Comparison of ENCODE assay signal across 1 cellular context in the genomic region with DNA sequence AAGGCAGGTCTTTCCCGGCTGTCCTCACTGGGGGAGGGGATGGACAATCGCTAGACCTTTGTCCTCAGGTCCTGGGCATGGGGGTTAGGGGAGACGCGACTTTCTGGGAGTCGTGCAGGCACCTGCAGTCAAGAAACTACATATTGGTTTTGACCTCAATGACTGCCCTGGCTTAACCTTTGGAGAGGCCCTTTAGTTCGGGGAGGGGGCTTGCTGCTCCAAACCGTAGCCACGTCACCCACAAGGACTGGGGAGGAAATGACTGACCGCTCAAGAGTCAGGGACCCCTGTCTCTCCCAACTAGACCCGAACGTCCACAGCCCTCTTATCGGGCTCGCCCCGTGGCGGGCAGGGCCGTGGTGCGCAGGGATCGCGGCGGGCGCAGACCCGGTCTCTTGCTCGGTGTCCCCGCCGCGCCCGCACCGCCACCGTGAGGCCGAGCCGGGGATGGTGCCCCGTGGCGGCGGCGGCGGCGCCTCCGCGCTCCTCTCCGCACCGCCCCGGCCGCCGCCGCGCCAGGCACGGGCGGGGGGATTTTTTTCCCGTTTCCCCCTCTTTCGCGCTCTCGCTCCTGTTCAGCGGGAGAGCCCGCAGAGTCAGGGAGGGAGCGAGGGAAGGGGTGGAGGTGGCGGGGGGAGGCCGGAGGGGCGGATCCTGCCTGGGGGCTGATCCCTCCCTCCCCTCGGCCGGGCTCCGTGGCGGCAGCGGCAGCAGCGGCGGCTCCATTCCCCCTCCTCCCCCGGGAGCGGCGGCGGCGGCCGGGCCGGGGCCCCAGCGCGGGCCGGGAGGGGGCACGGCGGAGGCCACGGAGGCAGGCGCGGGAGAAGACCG.
TF ChIP-seq lines count a peak whose summit lies in the region.

A gene (plus strand): TSS at position 696 of the 831 bp plus-strand sequence. CDS start 3,579 bp downstream, outside the sequence.

TF ChIP-seq in K562, 482 proteins besides CTCF, POLR2A, EP300 and RAD21 (continued from another document and continues in another):
- TF ChIP-seq, protein P1, sequence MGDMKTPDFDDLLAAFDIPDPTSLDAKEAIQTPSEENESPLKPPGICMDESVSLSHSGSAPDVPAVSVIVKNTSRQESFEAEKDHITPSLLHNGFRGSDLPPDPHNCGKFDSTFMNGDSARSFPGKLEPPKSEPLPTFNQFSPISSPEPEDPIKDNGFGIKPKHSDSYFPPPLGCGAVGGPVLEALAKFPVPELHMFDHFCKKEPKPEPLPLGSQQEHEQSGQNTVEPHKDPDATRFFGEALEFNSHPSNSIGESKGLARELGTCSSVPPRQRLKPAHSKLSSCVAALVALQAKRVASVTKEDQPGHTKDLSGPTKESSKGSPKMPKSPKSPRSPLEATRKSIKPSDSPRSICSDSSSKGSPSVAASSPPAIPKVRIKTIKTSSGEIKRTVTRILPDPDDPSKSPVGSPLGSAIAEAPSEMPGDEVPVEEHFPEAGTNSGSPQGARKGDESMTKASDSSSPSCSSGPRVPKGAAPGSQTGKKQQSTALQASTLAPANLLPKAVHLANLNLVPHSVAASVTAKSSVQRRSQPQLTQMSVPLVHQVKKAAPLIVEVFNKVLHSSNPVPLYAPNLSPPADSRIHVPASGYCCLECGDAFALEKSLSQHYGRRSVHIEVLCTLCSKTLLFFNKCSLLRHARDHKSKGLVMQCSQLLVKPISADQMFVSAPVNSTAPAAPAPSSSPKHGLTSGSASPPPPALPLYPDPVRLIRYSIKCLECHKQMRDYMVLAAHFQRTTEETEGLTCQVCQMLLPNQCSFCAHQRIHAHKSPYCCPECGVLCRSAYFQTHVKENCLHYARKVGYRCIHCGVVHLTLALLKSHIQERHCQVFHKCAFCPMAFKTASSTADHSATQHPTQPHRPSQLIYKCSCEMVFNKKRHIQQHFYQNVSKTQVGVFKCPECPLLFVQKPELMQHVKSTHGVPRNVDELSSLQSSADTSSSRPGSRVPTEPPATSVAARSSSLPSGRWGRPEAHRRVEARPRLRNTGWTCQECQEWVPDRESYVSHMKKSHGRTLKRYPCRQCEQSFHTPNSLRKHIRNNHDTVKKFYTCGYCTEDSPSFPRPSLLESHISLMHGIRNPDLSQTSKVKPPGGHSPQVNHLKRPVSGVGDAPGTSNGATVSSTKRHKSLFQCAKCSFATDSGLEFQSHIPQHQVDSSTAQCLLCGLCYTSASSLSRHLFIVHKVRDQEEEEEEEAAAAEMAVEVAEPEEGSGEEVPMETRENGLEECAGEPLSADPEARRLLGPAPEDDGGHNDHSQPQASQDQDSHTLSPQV (IDR thresholded peaks at IDR 0.05): 0 out of 2 replicates have a peak, but pooled peaks have one; percentile 54
- TF ChIP-seq MEF2A (IDR thresholded peaks at IDR 0.05; ENCODE audit: control insufficient read depth, low read depth, low read length) (no peak), LEF1 (IDR thresholded peaks at IDR 0.05) (no peak), FOS (IDR thresholded peaks at IDR 0.05; ENCODE audit: extremely low read depth, insufficient read length) (no peak), SOX6 (IDR thresholded peaks at IDR 0.05) (peak; percentile 34; the same call in 1 of the 2 replicates), SAFB2 (IDR thresholded peaks at IDR 0.05; ENCODE audit: borderline replicate concordance, low read depth, low read length, severe bottlenecking) (no peak), HEY1 (CRISPR knock-in tag; IDR thresholded peaks at IDR 0.05; ENCODE audit: borderline replicate concordance) (no peak), ZNF197 (CRISPR knock-in tag; IDR thresholded peaks at IDR 0.05; ENCODE audit: low read depth) (no peak), ESRRB (CRISPR knock-in tag; IDR thresholded peaks at IDR 0.05; ENCODE audit: borderline replicate concordance) (no peak), FOXJ2 (tag; IDR thresholded peaks at IDR 0.05) (no peak), ZNF23 (CRISPR knock-in tag; IDR thresholded peaks at IDR 0.05) (no peak), ZNF780A (CRISPR knock-in tag; IDR thresholded peaks at IDR 0.05) (no peak), ZNF217 (CRISPR knock-in tag; IDR thresholded peaks at IDR 0.05) (no peak), RBFOX2 (IDR thresholded peaks at IDR 0.05; ENCODE audit: low read depth, low read length) (peak; percentile 75), CBX8 (IDR thresholded peaks at IDR 0.05; ENCODE audit: borderline replicate concordance, extremely low read depth, low read depth, low read length, poor library complexity, severe bottlenecking) (no peak), ILK (tag; IDR thresholded peaks at IDR 0.05; ENCODE audit: borderline replicate concordance, low read depth) (no peak), TBP (optimal IDR thresholded peaks at IDR 0.05; ENCODE audit: low read depth, low read length) (no peak), ETV1 (tag; conservative IDR thresholded peaks at IDR 0.05; ENCODE audit: low read depth) (no peak), HMGN3 (IDR thresholded peaks at IDR 0.05; ENCODE audit: borderline replicate concordance, extremely low read depth, insufficient read length, low read depth, low read length) (peak; percentile 88), KAT7 (CRISPR knock-in tag; IDR thresholded peaks at IDR 0.05; ENCODE audit: borderline replicate concordance) (peak; percentile 76; the same call in 1 of the 2 replicates), CCNT2 (IDR thresholded peaks at IDR 0.05; ENCODE audit: borderline replicate concordance, extremely low read depth, insufficient read length, low read depth, low read length) (peak; percentile 82), ZNF584 (CRISPR knock-in tag; IDR thresholded peaks at IDR 0.05; ENCODE audit: low read depth) (no peak), ZNF274 (IDR thresholded peaks at IDR 0.05; ENCODE audit: borderline replicate concordance, low read depth, low read length) (no peak), LCOR (CRISPR knock-in tag; IDR thresholded peaks at IDR 0.05) (no peak)
- TF ChIP-seq, protein P2, sequence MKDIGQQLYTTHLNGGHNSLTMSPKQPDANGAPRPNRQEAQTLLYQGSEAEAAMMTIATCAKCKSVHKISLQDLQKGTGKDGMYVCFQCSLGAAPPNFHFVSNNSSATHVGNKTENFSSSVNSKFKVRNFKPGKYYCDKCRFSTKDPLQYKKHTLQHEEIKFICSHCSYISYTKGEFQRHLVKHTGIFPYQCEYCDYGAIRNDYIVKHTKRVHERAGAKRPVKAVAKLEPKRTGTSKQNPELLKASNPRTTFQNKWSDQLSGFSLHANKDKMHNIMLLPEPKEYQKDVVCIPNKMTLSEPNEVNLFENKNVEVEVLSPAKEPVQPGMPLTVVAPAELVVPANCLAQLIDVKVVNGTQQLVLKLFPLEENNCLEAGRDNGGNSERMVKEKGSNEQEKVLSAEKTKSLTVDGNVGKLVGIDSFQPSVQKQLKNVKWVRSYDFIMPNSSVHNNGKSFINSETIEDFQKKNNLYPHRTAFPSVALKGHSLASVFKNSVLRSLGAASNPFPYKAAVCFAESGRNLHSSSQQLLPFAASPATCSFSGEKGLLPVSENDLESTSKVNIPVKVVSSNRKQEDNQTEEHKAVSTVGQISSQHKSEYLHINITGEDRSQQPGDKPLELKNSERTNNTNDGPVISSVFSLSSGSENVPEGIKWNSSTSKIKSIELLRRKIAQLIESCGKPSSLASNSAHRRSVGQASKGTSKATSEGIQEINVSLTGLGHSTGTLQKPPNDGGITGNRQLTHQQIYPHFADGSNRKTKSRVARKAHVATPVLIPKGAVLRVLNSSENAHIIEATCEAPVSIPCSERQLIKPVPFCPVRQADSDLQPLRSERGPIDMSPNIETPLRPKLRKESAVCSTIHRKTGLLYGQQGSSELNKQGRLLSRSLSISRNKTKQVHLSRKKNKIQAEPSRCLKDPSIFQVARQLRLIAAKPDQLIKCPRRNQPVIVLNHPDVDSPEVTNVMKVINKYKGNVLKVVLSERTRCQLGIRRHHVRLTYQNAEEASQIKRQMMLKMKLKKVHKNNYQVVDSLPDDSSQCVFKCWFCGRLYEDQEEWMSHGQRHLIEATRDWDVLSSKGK (CRISPR knock-in tag; IDR thresholded peaks at IDR 0.05): no peak
- TF ChIP-seq, protein P3, sequence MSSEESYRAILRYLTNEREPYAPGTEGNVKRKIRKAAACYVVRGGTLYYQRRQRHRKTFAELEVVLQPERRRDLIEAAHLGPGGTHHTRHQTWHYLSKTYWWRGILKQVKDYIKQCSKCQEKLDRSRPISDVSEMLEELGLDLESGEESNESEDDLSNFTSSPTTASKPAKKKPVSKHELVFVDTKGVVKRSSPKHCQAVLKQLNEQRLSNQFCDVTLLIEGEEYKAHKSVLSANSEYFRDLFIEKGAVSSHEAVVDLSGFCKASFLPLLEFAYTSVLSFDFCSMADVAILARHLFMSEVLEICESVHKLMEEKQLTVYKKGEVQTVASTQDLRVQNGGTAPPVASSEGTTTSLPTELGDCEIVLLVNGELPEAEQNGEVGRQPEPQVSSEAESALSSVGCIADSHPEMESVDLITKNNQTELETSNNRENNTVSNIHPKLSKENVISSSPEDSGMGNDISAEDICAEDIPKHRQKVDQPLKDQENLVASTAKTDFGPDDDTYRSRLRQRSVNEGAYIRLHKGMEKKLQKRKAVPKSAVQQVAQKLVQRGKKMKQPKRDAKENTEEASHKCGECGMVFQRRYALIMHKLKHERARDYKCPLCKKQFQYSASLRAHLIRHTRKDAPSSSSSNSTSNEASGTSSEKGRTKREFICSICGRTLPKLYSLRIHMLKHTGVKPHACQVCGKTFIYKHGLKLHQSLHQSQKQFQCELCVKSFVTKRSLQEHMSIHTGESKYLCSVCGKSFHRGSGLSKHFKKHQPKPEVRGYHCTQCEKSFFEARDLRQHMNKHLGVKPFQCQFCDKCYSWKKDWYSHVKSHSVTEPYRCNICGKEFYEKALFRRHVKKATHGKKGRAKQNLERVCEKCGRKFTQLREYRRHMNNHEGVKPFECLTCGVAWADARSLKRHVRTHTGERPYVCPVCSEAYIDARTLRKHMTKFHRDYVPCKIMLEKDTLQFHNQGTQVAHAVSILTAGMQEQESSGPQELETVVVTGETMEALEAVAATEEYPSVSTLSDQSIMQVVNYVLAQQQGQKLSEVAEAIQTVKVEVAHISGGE (CRISPR knock-in tag; IDR thresholded peaks at IDR 0.05): no peak; a peak in 1 of 6 replicates
- TF ChIP-seq, protein P4, sequence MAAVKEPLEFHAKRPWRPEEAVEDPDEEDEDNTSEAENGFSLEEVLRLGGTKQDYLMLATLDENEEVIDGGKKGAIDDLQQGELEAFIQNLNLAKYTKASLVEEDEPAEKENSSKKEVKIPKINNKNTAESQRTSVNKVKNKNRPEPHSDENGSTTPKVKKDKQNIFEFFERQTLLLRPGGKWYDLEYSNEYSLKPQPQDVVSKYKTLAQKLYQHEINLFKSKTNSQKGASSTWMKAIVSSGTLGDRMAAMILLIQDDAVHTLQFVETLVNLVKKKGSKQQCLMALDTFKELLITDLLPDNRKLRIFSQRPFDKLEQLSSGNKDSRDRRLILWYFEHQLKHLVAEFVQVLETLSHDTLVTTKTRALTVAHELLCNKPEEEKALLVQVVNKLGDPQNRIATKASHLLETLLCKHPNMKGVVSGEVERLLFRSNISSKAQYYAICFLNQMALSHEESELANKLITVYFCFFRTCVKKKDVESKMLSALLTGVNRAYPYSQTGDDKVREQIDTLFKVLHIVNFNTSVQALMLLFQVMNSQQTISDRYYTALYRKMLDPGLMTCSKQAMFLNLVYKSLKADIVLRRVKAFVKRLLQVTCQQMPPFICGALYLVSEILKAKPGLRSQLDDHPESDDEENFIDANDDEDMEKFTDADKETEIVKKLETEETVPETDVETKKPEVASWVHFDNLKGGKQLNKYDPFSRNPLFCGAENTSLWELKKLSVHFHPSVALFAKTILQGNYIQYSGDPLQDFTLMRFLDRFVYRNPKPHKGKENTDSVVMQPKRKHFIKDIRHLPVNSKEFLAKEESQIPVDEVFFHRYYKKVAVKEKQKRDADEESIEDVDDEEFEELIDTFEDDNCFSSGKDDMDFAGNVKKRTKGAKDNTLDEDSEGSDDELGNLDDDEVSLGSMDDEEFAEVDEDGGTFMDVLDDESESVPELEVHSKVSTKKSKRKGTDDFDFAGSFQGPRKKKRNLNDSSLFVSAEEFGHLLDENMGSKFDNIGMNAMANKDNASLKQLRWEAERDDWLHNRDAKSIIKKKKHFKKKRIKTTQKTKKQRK (IDR thresholded peaks at IDR 0.05; ENCODE audit: borderline replicate concordance, low read depth, low read length): no peak
- TF ChIP-seq, protein P5, sequence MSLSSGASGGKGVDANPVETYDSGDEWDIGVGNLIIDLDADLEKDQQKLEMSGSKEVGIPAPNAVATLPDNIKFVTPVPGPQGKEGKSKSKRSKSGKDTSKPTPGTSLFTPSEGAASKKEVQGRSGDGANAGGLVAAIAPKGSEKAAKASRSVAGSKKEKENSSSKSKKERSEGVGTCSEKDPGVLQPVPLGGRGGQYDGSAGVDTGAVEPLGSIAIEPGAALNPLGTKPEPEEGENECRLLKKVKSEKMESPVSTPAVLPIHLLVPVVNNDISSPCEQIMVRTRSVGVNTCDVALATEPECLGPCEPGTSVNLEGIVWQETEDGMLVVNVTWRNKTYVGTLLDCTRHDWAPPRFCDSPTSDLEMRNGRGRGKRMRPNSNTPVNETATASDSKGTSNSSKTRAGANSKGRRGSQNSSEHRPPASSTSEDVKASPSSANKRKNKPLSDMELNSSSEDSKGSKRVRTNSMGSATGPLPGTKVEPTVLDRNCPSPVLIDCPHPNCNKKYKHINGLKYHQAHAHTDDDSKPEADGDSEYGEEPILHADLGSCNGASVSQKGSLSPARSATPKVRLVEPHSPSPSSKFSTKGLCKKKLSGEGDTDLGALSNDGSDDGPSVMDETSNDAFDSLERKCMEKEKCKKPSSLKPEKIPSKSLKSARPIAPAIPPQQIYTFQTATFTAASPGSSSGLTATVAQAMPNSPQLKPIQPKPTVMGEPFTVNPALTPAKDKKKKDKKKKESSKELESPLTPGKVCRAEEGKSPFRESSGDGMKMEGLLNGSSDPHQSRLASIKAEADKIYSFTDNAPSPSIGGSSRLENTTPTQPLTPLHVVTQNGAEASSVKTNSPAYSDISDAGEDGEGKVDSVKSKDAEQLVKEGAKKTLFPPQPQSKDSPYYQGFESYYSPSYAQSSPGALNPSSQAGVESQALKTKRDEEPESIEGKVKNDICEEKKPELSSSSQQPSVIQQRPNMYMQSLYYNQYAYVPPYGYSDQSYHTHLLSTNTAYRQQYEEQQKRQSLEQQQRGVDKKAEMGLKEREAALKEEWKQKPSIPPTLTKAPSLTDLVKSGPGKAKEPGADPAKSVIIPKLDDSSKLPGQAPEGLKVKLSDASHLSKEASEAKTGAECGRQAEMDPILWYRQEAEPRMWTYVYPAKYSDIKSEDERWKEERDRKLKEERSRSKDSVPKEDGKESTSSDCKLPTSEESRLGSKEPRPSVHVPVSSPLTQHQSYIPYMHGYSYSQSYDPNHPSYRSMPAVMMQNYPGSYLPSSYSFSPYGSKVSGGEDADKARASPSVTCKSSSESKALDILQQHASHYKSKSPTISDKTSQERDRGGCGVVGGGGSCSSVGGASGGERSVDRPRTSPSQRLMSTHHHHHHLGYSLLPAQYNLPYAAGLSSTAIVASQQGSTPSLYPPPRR (CRISPR knock-in tag; IDR thresholded peaks at IDR 0.05; ENCODE audit: borderline replicate concordance): no peak
- TF ChIP-seq, protein P6, sequence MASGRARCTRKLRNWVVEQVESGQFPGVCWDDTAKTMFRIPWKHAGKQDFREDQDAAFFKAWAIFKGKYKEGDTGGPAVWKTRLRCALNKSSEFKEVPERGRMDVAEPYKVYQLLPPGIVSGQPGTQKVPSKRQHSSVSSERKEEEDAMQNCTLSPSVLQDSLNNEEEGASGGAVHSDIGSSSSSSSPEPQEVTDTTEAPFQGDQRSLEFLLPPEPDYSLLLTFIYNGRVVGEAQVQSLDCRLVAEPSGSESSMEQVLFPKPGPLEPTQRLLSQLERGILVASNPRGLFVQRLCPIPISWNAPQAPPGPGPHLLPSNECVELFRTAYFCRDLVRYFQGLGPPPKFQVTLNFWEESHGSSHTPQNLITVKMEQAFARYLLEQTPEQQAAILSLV (tag; IDR thresholded peaks at IDR 0.05): no peak
